In genomic region chr4:123366144-123366748, GRCh38 we compare ENCODE assay signal across 1 cellular context.
TF ChIP-seq lines count a peak whose summit lies in the region.

No MANE protein-coding gene starts in this region.

TF ChIP-seq in GM23338, 12 proteins besides CTCF, POLR2A, EP300 and RAD21:
- TF ChIP-seq POLR2AphosphoS5 (IDR thresholded peaks at IDR 0.05; ENCODE audit: low read depth) = no peak
- no peak for TF ChIP-seq ETS1 (IDR thresholded peaks at IDR 0.05)
- no peak for TF ChIP-seq EZH2phosphoT487 (IDR thresholded peaks at IDR 0.05; ENCODE audit: unreplicated experiment)
- TF ChIP-seq STAT1 (IDR thresholded peaks at IDR 0.05; ENCODE audit: unreplicated experiment) = no peak
- no peak for TF ChIP-seq ZNF331 (CRISPR knock-in tag; IDR thresholded peaks at IDR 0.05; ENCODE audit: low read depth)
- no peak for TF ChIP-seq CREB1 (CRISPR knock-in tag; IDR thresholded peaks at IDR 0.05; ENCODE audit: low read depth)
- TF ChIP-seq JUNB (IDR thresholded peaks at IDR 0.05; ENCODE audit: unreplicated experiment) = no peak
- no peak for TF ChIP-seq NANOG (IDR thresholded peaks at IDR 0.05; ENCODE audit: borderline replicate concordance)
- no peak for TF ChIP-seq ZNF114 (CRISPR knock-in tag; IDR thresholded peaks at IDR 0.05)
- no peak for TF ChIP-seq REST (IDR thresholded peaks at IDR 0.05; ENCODE audit: unreplicated experiment)
